ENCODE assay signal across 15 cellular contexts in the genomic region with DNA sequence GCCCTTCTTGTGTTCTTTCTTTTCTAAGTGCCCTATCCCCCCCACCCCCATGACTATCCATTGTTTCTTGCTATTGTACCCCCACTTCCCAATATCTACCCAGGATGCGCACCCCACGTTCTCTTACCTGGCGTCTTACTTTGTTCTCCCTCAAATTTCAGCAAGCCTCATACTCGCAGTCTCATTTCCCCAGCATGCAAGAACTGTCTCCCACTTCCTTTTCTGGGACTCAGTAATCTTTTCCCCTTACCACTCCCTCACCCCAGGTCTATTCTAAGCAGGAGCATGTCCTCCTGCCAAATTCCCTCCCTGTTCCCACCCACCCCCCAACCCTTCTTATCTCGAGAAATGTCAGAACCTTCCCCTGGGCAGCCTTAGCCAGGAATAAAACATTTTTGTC. TPM values are rescaled to one million over a fixed set of nuclear protein-coding genes. Genes with fewer than 3 reads are reported as not detected.
DNase-seq lines count a peak whose midpoint lies in the region; ATAC-seq and TF ChIP-seq lines count a peak whose summit lies in the region.
"Had no signal": no experiment of that assay in that cellular context is flagged by ENCODE, and none has a peak within 500 bp of the region (broad histone marks: within the 10 kb centered on the region; RNA-seq: fewer than 3 reads in every experiment).

No MANE protein-coding gene starts in this region.

- peaks cover 10% of the 10 kb centered on the region for H4K20me1 ChIP-seq in BLaER1
- H4K20me1 ChIP-seq in DND-41 (ENCODE audit: insufficient read depth, low read length): peaks cover 3% of the 10 kb centered on the region; the same call in 1 of the 2 replicates
- H4K20me1 ChIP-seq in SU-DHL-6 (ENCODE audit: low read depth, low read length): no peaks in the 10 kb centered on the region
- H4K20me1 ChIP-seq in MM.1S (ENCODE audit: insufficient read depth, low read length): no peaks in the 10 kb centered on the region

- H3K27me3 ChIP-seq in BLaER1: no peaks in the 10 kb centered on the region
- H3K27me3 ChIP-seq in DND-41 (ENCODE audit: insufficient read depth, low read length, poor library complexity): no peaks in the 10 kb centered on the region
- H3K27me3 ChIP-seq in SU-DHL-6 (ENCODE audit: low read length): no peaks in the 10 kb centered on the region
- no peaks in the 10 kb centered on the region for H3K27me3 ChIP-seq in tibial artery
- H3K27me3 ChIP-seq in MM.1S (replicated peaks; ENCODE audit: insufficient read depth, low read length): no peaks in the 10 kb centered on the region
- no peaks in the 10 kb centered on the region for H3K27me3 ChIP-seq in heart right ventricle
- H3K27me3 ChIP-seq: adrenal gland, dorsolateral prefrontal cortex, gastrocnemius medialis, pancreas had no signal

- H3K4me1 Mint-ChIP-seq in memory B cell: peaks cover 30% of the 10 kb centered on the region

- H3K27ac Mint-ChIP-seq in memory B cell: no peak overlapping the region

- peak overlapping the region; percentile 81 for H3K4me2 ChIP-seq in BLaER1
- H3K4me2 ChIP-seq in DND-41 (ENCODE audit: insufficient read depth, low read length): peak overlapping the region; percentile 88
- peak overlapping the region; percentile 74 for H3K4me2 ChIP-seq in SU-DHL-6 (ENCODE audit: low read depth, low read length, poor library complexity, severe bottlenecking)
- H3K4me2 ChIP-seq in MM.1S (ENCODE audit: low read depth, low read length): no peak overlapping the region

- H3K27me3 Mint-ChIP-seq in memory B cell: no peaks in the 10 kb centered on the region

- ATAC-seq in DND-41 (ENCODE audit: insufficient read depth, low read depth) (no peak), memory B cell (ENCODE audit: low read depth) (no peak), heart right ventricle (no peak)
- ATAC-seq: activated CD4-positive, CD25-positive, alpha-beta regulatory T cell treated with anti-CD3 and anti-CD28 coated beads, Interleukin-2, amount 50 U/mL, for 24 hours; gastrocnemius medialis; left colon; pancreas had no signal

- H3K4me1 ChIP-seq in BLaER1 (peaks cover 50% of the 10 kb centered on the region), DND-41 (ENCODE audit: insufficient read depth, low read length) (peaks cover 52% of the 10 kb centered on the region), tibial artery (peaks cover 0 to 48% (median 38%) of the 10 kb centered on the region in 4 donors), MM.1S (ENCODE audit: low read length) (peaks cover 3% of the 10 kb centered on the region; the same call in 1 of the 2 replicates), heart right ventricle (peaks cover 3 to 52% (median 38%) of the 10 kb centered on the region in 9 donors)

- DNase-seq in DND-41: no peak
- no peak for DNase-seq in memory B cell (ENCODE audit: low spot score in 2 of 2)
- no peak for DNase-seq in tibial artery
- no peak for DNase-seq in C1 segment of cervical spinal cord (lab: John Stamatoyannopoulos, UW)
- no peak for DNase-seq in MM.1S
- DNase-seq in heart right ventricle: no peak
- DNase-seq: adrenal gland, dorsolateral prefrontal cortex, gastrocnemius medialis, NCI-H2107 had no signal

- H3K9me3 ChIP-seq in BLaER1 (no peaks in the 10 kb centered on the region), DND-41 (ENCODE audit: insufficient read depth, low read length, severe bottlenecking) (no peaks in the 10 kb centered on the region), SU-DHL-6 (ENCODE audit: insufficient read depth, low read length) (no peaks in the 10 kb centered on the region), tibial artery (no peaks in the 10 kb centered on the region), MM.1S (replicated peaks; ENCODE audit: insufficient read depth, low read length) (no peaks in the 10 kb centered on the region), heart right ventricle (no peaks in the 10 kb centered on the region)
- H3K9me3 ChIP-seq: adrenal gland, gastrocnemius medialis, pancreas had no signal

- no peak overlapping the region for H3K4me3 ChIP-seq in BLaER1
- H3K4me3 ChIP-seq in DND-41 (ENCODE audit: low read depth in 1 of 2, low read length in 2 of 2): peak overlapping the region in 1 of 2 experiments; percentile 78; a peak in 1 of 4 replicates
- H3K4me3 ChIP-seq in SU-DHL-6 (ENCODE audit: insufficient read depth, low read length, poor library complexity, severe bottlenecking): peak overlapping the region; percentile 72
- no peak overlapping the region for H3K4me3 ChIP-seq in tibial artery
- no peak overlapping the region for H3K4me3 ChIP-seq in MM.1S (ENCODE audit: low read length)
- H3K4me3 ChIP-seq in heart right ventricle: peak overlapping the region in 1 of 10 donors; percentile 89

- H3F3A ChIP-seq in SU-DHL-6 (ENCODE audit: insufficient read depth): peaks cover 68% of the 10 kb centered on the region
- H3F3A ChIP-seq in MM.1S (ENCODE audit: insufficient read depth, low read length): peaks cover 26% of the 10 kb centered on the region

- H3K36me3 ChIP-seq in BLaER1: peaks cover 22% of the 10 kb centered on the region
- peaks cover 36% of the 10 kb centered on the region for H3K36me3 ChIP-seq in DND-41 (ENCODE audit: insufficient read depth, low read length)
- peaks cover 15% of the 10 kb centered on the region for H3K36me3 ChIP-seq in SU-DHL-6 (ENCODE audit: low read length)
- peaks cover 0 to 18% (median 9%) of the 10 kb centered on the region in 3 donors for H3K36me3 ChIP-seq in tibial artery
- H3K36me3 ChIP-seq in MM.1S (replicated peaks; ENCODE audit: insufficient read depth, low read length): no peaks in the 10 kb centered on the region
- peaks cover 0 to 23% (median 0%) of the 10 kb centered on the region in 9 donors for H3K36me3 ChIP-seq in heart right ventricle

- peaks cover 63% of the 10 kb centered on the region for H3K79me2 ChIP-seq in DND-41 (ENCODE audit: insufficient read depth, low read length)
- peaks cover 4% of the 10 kb centered on the region; the same call in 1 of the 2 replicates for H3K79me2 ChIP-seq in SU-DHL-6 (ENCODE audit: insufficient read depth, low read length)
- peaks cover 22% of the 10 kb centered on the region for H3K79me2 ChIP-seq in MM.1S (ENCODE audit: low read length)

- TF ChIP-seq CTCF in DND-41 (IDR thresholded peaks at IDR 0.05; ENCODE audit: borderline replicate concordance, extremely low read depth, low read length, poor library complexity, severe bottlenecking) (no peak), SU-DHL-6 (IDR thresholded peaks at IDR 0.05; ENCODE audit: insufficient read depth, low read length, poor library complexity, severe bottlenecking) (no peak), tibial artery (IDR thresholded peaks at IDR 0.05) (no peak), MM.1S (IDR thresholded peaks at IDR 0.05; ENCODE audit: low read length) (no peak), heart right ventricle (IDR thresholded peaks at IDR 0.05) (no peak)

- no peaks in the 10 kb centered on the region for H3K36me3 Mint-ChIP-seq in memory B cell

- H2AFZ ChIP-seq in DND-41 (ENCODE audit: low read depth, low read length) (no peak overlapping the region), SU-DHL-6 (ENCODE audit: low read depth, low read length, severe bottlenecking) (no peak overlapping the region), MM.1S (ENCODE audit: low read length) (no peak overlapping the region)

- H3K27ac ChIP-seq in BLaER1 (no peak overlapping the region), DND-41 (ENCODE audit: low read length) (no peak overlapping the region), SU-DHL-6 (ENCODE audit: low read depth, low read length) (peak overlapping the region; percentile 84; the same call in 1 of the 2 replicates), tibial artery (no peak overlapping the region), MM.1S (ENCODE audit: low read length) (no peak overlapping the region), heart right ventricle (peak overlapping the region in 1 of 10 donors; percentile 87)
- H3K27ac ChIP-seq: pancreas had no signal

- intact Hi-C loops in tibial artery (cut with DNase I; ENCODE audit: low total_unique reads): no loop called here
- intact Hi-C loops in heart right ventricle (cut with DNase I): loop anchor here in 1 of 10 donors (5.0 kb wide), 1 partner anchor 277 kb away; the partner anchor contains the start of gene PRRC2A

- no peak overlapping the region for H3K9ac ChIP-seq in BLaER1
- peak overlapping the region; percentile 79 for H3K9ac ChIP-seq in DND-41 (ENCODE audit: low read depth, low read length)
- H3K9ac ChIP-seq in SU-DHL-6 (ENCODE audit: low read length): peak overlapping the region; percentile 77; the same call in 1 of the 2 replicates
- H3K9ac ChIP-seq in MM.1S (ENCODE audit: low read length): no peak overlapping the region

- H3K9me3 Mint-ChIP-seq in memory B cell: no peaks in the 10 kb centered on the region

- H3K9me2 ChIP-seq in SU-DHL-6 (replicated peaks; ENCODE audit: insufficient read depth, low read length) (no peaks in the 10 kb centered on the region), MM.1S (replicated peaks; ENCODE audit: insufficient read depth, low read length) (no peaks in the 10 kb centered on the region)

- WGBS in heart right ventricle, 2 donors: 47 to 53% methylated on average over 5 of the region's 5 CpGs

- peak overlapping the region; percentile 67 for H3K4me3 Mint-ChIP-seq in memory B cell

RNA-seq across cellular contexts. Expression of gene EHMT2, which starts 1.7 kb away (rescaled TPM):
- total RNA-seq in heart right ventricle: 10 to 100 TPM in 9 of 10 donors, 1 to 10 TPM in 1; 6.4 to 18.7 (median 14.2) TPM
- polyA plus RNA-seq in heart right ventricle: 10 to 100 TPM; 13.2 to 21.7 TPM

RNA-seq across cellular contexts. Expression of gene ZBTB12, which starts 2.7 kb away (rescaled TPM):
- total RNA-seq in heart right ventricle: 1 to 10 TPM; 1.5 to 4.9 (median 2.8) TPM
- 1 to 10 TPM; 2.0 TPM for polyA plus RNA-seq in heart right ventricle

RNA-seq across cellular contexts. Expression of gene SLC44A4, which starts 20.4 kb away (rescaled TPM):
- under 1 TPM in 2 of 10 donors, not detected in 8; 0.14 to 0.24 TPM for total RNA-seq in heart right ventricle
- polyA plus RNA-seq in heart right ventricle: under 1 TPM in 1 of 2 donors, not detected in 1; 0.03 TPM

RNA-seq across cellular contexts. Expression of gene C2, which starts 28.3 kb away (rescaled TPM):
- total RNA-seq in heart right ventricle: 10 to 100 TPM in 2 of 10 donors, 1 to 10 TPM in 8; 2.0 to 63.0 (median 4.2) TPM
- polyA plus RNA-seq in heart right ventricle: 1 to 10 TPM; 1.1 to 1.7 TPM

RNA-seq across cellular contexts. Expression of gene NEU1, which starts 36.6 kb away (rescaled TPM):
- 10 to 100 TPM; 18.1 to 32.4 (median 22.3) TPM for total RNA-seq in heart right ventricle
- polyA plus RNA-seq in heart right ventricle: 10 to 100 TPM; 15.7 to 48.0 TPM

Comparison
In these comparisons a context has a peak if more than half of its experiments do, and no peak if none do; other contexts are left out.
1. H3K9ac ChIP-seq: peak in DND-41 (single experiment) and SU-DHL-6 (single experiment); none in BLaER1 (single experiment) and MM.1S (single experiment).